In genomic region chr2:84939426-84940087, GRCh38 we compare ENCODE assay signal across 1 cellular context.
TF ChIP-seq lines count a peak whose summit lies in the region.

No MANE protein-coding gene starts in this region.

TF ChIP-seq in GM12878, 131 proteins besides CTCF, POLR2A, EP300 and RAD21 (continued from another document and continues in another):
- no peak for TF ChIP-seq BCLAF1 (IDR thresholded peaks at IDR 0.05)
- TF ChIP-seq ATF7 (IDR thresholded peaks at IDR 0.05; ENCODE audit: low read depth) = peak; percentile 70
- peak; percentile 72; the same call in 1 of the 2 replicates for TF ChIP-seq EED (IDR thresholded peaks at IDR 0.05; ENCODE audit: low read depth)
- no peak for TF ChIP-seq KAT2A (conservative IDR thresholded peaks at IDR 0.05; ENCODE audit: control insufficient read depth, low read depth, low read length)
- TF ChIP-seq ZNF24 (IDR thresholded peaks at IDR 0.05) = 0 out of 2 replicates have a peak, but pooled peaks have one; percentile 3
- no peak for TF ChIP-seq YBX1 (IDR thresholded peaks at IDR 0.05)
- TF ChIP-seq BHLHE40 (IDR thresholded peaks at IDR 0.05; ENCODE audit: borderline replicate concordance in 1 of 2, low read depth in 2 of 2, low read length in 1 of 2) = peak; percentile 48 to 77; a peak in 2 of 4 replicates
- TF ChIP-seq ZBTB33 (IDR thresholded peaks at IDR 0.05) = no peak
- TF ChIP-seq ZNF217 (IDR thresholded peaks at IDR 0.05) = no peak
- TF ChIP-seq RFX5 (IDR thresholded peaks at IDR 0.05; ENCODE audit: low read depth, low read length) = no peak
- TF ChIP-seq ZBTB40 (IDR thresholded peaks at IDR 0.05; ENCODE audit: borderline replicate concordance) = no peak
- TF ChIP-seq PAX8 (IDR thresholded peaks at IDR 0.05) = no peak
- TF ChIP-seq RBBP5 (conservative IDR thresholded peaks at IDR 0.05) = no peak
- TF ChIP-seq NKRF (conservative IDR thresholded peaks at IDR 0.05) = no peak
- peak; percentile 65; the same call in 1 of the 2 replicates for TF ChIP-seq PML (IDR thresholded peaks at IDR 0.05; ENCODE audit: low read length)
- TF ChIP-seq SMAD1 (IDR thresholded peaks at IDR 0.05; ENCODE audit: low read depth, partially characterized antibody) = peak; percentile 79
- TF ChIP-seq E4F1 (IDR thresholded peaks at IDR 0.05; ENCODE audit: borderline replicate concordance, partially characterized antibody) = no peak
- peak; percentile 78 for TF ChIP-seq TCF12 (IDR thresholded peaks at IDR 0.05; ENCODE audit: low read depth, low read length)
- peak; percentile 73 for TF ChIP-seq YY1 (IDR thresholded peaks at IDR 0.05; ENCODE audit: low read depth, low read length)
- no peak for TF ChIP-seq ELK1 (IDR thresholded peaks at IDR 0.05; ENCODE audit: low read depth, low read length)
- peak; percentile 90; the same call in 1 of the 2 replicates for TF ChIP-seq ESRRA (IDR thresholded peaks at IDR 0.05; ENCODE audit: low read length)
- no peak for TF ChIP-seq ZNF384 (IDR thresholded peaks at IDR 0.05; ENCODE audit: borderline replicate concordance, low read depth, low read length)
- TF ChIP-seq ETV6 (conservative IDR thresholded peaks at IDR 0.05 in 1 of 2, IDR thresholded peaks at IDR 0.05 in 1 of 2; ENCODE audit: borderline replicate concordance in 1 of 2, low read depth in 1 of 2) = no peak; a peak in 1 of 4 replicates
- peak; percentile 30; the same call in 1 of the 2 replicates for TF ChIP-seq NFIC (IDR thresholded peaks at IDR 0.05; ENCODE audit: low read depth, low read length)
- 0 out of 2 replicates have a peak, but pooled peaks have one; percentile 28 for TF ChIP-seq TCF3 (IDR thresholded peaks at IDR 0.05; ENCODE audit: borderline replicate concordance, insufficient read depth, low read depth, low read length)
- TF ChIP-seq NBN (IDR thresholded peaks at IDR 0.05) = peak; percentile 76
- TF ChIP-seq BCL3 (IDR thresholded peaks at IDR 0.05; ENCODE audit: borderline replicate concordance, insufficient read depth, low read depth, low read length, poor library complexity, severe bottlenecking) = peak; percentile 68
- 0 out of 2 replicates have a peak, but pooled peaks have one; percentile 62 for TF ChIP-seq WRNIP1 (IDR thresholded peaks at IDR 0.05; ENCODE audit: borderline replicate concordance, low read depth, low read length)
- TF ChIP-seq ZNF207 (IDR thresholded peaks at IDR 0.05; ENCODE audit: borderline replicate concordance) = no peak
- peak; percentile 55; the same call in 1 of the 2 replicates for TF ChIP-seq GATAD2B (conservative IDR thresholded peaks at IDR 0.05; ENCODE audit: low read depth)
- TF ChIP-seq RELA (IDR thresholded peaks at IDR 0.05; ENCODE audit: borderline replicate concordance, partially characterized antibody) = peak; percentile 97
- no peak for TF ChIP-seq CEBPZ (IDR thresholded peaks at IDR 0.05; ENCODE audit: low read depth, low read length)
- no peak for TF ChIP-seq GABPA (IDR thresholded peaks at IDR 0.05; ENCODE audit: low read depth)
- TF ChIP-seq BCL11A (IDR thresholded peaks at IDR 0.05; ENCODE audit: low read depth, low read length) = peak; percentile 23; the same call in 1 of the 2 replicates
- peak; percentile 17 for TF ChIP-seq USF2 (IDR thresholded peaks at IDR 0.05; ENCODE audit: borderline replicate concordance, low read depth, low read length)
- peak; percentile 93 for TF ChIP-seq RAD51 (IDR thresholded peaks at IDR 0.05)
- TF ChIP-seq RB1 (IDR thresholded peaks at IDR 0.05; ENCODE audit: borderline replicate concordance) = no peak
